ENCODE assay signal across 8 cellular contexts in the genomic region with DNA sequence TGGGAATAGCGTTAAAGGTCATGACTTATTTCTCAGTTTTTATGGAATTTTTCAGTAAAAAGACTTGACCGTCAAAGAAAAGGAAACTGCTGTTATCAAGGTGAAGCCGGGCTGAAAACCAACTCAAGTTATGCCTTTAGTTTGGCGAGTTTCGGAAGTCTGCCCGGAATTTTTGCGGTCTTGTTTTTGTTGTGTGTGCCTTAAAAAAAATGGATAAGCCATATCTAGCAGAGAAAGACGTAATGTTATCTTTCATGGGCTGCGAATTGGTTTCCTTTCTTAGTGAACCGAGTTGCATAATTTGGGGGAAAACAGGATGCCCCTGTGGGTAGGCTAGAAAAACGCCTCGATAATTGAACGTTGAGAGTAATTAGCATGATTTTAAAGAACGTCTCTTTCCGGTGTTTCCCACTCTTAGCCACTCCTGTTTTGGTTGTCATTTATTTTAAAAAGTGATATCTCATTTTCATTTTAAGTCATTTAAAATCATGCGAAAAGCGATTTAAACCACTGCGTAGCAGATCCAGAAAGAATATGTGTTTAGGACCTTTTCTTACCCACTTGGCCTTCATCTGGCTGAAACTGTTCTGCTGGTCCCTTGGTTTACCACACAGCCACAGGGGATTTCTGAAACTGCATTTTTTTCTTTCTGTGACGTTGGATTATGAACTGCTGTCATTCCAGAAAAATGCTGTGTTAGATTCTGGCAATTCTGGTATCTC. TPM values are rescaled to one million over a fixed set of nuclear protein-coding genes. Genes with fewer than 3 reads are reported as not detected.
DNase-seq lines count a peak whose midpoint lies in the region; ATAC-seq, FAIRE-seq and TF ChIP-seq lines count a peak whose summit lies in the region.

No MANE protein-coding gene starts in this region.

- peak; percentile 27 for ATAC-seq in HG02623 (IDR thresholded peaks at IDR 0.05; ENCODE audit: unreplicated experiment)
- ATAC-seq in GM21515 (IDR thresholded peaks at IDR 0.05; ENCODE audit: unreplicated experiment), result no peak

- no peak for FAIRE-seq in keratinocyte (lab: Jason Lieb, UNC)

- peaks cover 44% of the 10 kb centered on the region for H3K79me2 ChIP-seq in keratinocyte (ENCODE audit: control insufficient read depth, insufficient read depth, low read length)

- H3K4me3 ChIP-seq in GM12875 (ENCODE audit: low read depth, low read length), result peak overlapping the region; percentile 88
- peak overlapping the region; percentile 73 to 81 (median 78) for H3K4me3 ChIP-seq in keratinocyte (ENCODE audit: control insufficient read depth in 2 of 3, extremely low read depth in 1 of 3, insufficient read depth in 2 of 3, low read depth in 1 of 3, low read length in 3 of 3)

- H3K27ac ChIP-seq in RWPE1 (peak overlapping the region; percentile 90), keratinocyte (ENCODE audit: control insufficient read depth, insufficient read depth, low read length) (peak overlapping the region; percentile 94)

- TF ChIP-seq CTCF in GM12875 (IDR thresholded peaks at IDR 0.05; ENCODE audit: borderline replicate concordance, insufficient read depth, low read depth, low read length) (no peak), RWPE1 (conservative IDR thresholded peaks at IDR 0.05; ENCODE audit: low read depth) (no peak), keratinocyte (optimal IDR thresholded peaks at IDR 0.05 in 1 of 3, IDR thresholded peaks at IDR 0.05 in 1 of 3, conservative IDR thresholded peaks at IDR 0.05 in 1 of 3; ENCODE audit: extremely low read depth in 1 of 3, insufficient read depth in 2 of 3, low read length in 3 of 3) (no peak)

- peaks cover 27 to 31% of the 10 kb centered on the region in 2 experiments for H3K36me3 ChIP-seq in keratinocyte (ENCODE audit: control insufficient read depth in 2 of 2, extremely low read depth in 1 of 2, insufficient read depth in 2 of 2, low read length in 2 of 2)

- H3K4me2 ChIP-seq in keratinocyte (ENCODE audit: control insufficient read depth, extremely low read depth, insufficient read depth, low read depth, low read length), result peak overlapping the region; percentile 86

- H3K27me3 ChIP-seq in keratinocyte (ENCODE audit: control insufficient read depth, extremely low read depth, insufficient read depth, low read length), result no peaks in the 10 kb centered on the region

- H2AFZ ChIP-seq in keratinocyte (ENCODE audit: control insufficient read depth, low read length), result no peak overlapping the region

- CTCF ChIA-PET in RWPE1 (lab: Yijun Ruan, JAX), result interaction anchor here (0.7 to 1.4 kb wide), 3 partner anchors 23 to 375 kb away, joined by 4 to 7 read pairs (median 5); no protein-coding TSS in a partner anchor

- POLR2A ChIA-PET in RWPE1 (lab: Yijun Ruan, JAX; ENCODE audit: low non-redundant PET), result interaction anchor here (0.6 to 2.0 kb wide), 4 partner anchors 8 to 310 kb away, joined by 3 to 15 read pairs (median 3); no protein-coding TSS in a partner anchor

- H4K20me1 ChIP-seq in keratinocyte (ENCODE audit: control insufficient read depth, extremely low read depth, insufficient read depth, low read length), result peaks cover 7% of the 10 kb centered on the region

- peaks cover 3% of the 10 kb centered on the region for H3K9me1 ChIP-seq in keratinocyte (ENCODE audit: control insufficient read depth, extremely low read depth, insufficient read depth, low read length)

- no peak for DNase-seq in RWPE1 (ENCODE audit: low spot score)
- DNase-seq in amniotic epithelial cell (ENCODE audit: low read depth), result peak; percentile 68
- no peak for DNase-seq in keratinocyte (ENCODE audit: low read depth, low spot score)
- peak; percentile 30 to 40 (median 32) for DNase-seq in stimulated activated CD4-positive, alpha-beta T cell treated with anti-CD3 and anti-CD28 coated beads, TNF-alpha, amount 100 ng/mL, for 48 hours (ENCODE audit: low read depth in 3 of 3)
- no peak for DNase-seq in DMS79 treated with DMSO at 0.1 percent for 48 hours (lab: John Stamatoyannopoulos, UW)

- no peaks in the 10 kb centered on the region for H3K9me3 ChIP-seq in keratinocyte (ENCODE audit: control insufficient read depth, low read depth, low read length)

- H3K9ac ChIP-seq in keratinocyte (ENCODE audit: control insufficient read depth, extremely low read depth, insufficient read depth, low read length), result peak overlapping the region; percentile 96

- dilution Hi-C loops in keratinocyte (cut with MboI; ENCODE audit: extremely low pct_ligation_motif_present, low sequenced_read_pairs), result no loop called here

- H3K4me1 ChIP-seq in keratinocyte (ENCODE audit: control insufficient read depth, extremely low read depth, insufficient read depth, low read length), result peaks cover 23% of the 10 kb centered on the region

RNA-seq across cellular contexts. Expression of a gene that starts 1.2 kb away (rescaled TPM):
- polyA plus RNA-seq in keratinocyte, result 24.6 to 133 TPM (median 88.9 TPM) in 3 replicates
- 42.2 TPM for polyA plus RNA-seq in keratinocyte (2011; ENCODE audit: low read depth)
- 20.8 and 25.5 TPM in 2 replicates for polyA plus RNA-seq in keratinocyte (2011; cell fraction: cytosol; rRNA removed)
- 190 and 207 TPM in 2 replicates for polyA plus RNA-seq in keratinocyte (2011; cell fraction: nucleus; rRNA removed)
- polyA plus RNA-seq in keratinocyte (2012; ENCODE audit: low replicate concordance), result 9.0 and 40.2 TPM in 2 replicates
- polyA minus RNA-seq in keratinocyte, result 17.8 to 168 TPM (median 144 TPM) in 3 replicates
- 35.3 TPM for polyA minus RNA-seq in keratinocyte (2011; cell fraction: cytosol; rRNA and poly(A)+ RNA removed)
- 161 and 247 TPM in 2 replicates for polyA minus RNA-seq in keratinocyte (2011; cell fraction: nucleus; rRNA and poly(A)+ RNA removed)

Comparison
In these comparisons a context has a peak if more than half of its experiments do, and no peak if none do; other contexts are left out.
1. DNase-seq: peak in amniotic epithelial cell (single experiment) and stimulated activated CD4-positive, alpha-beta T cell treated with anti-CD3 and anti-CD28 coated beads, TNF-alpha, amount 100 ng/mL, for 48 hours (3 of 3); none in RWPE1 (single experiment), keratinocyte (single experiment) and DMS79 treated with DMSO at 0.1 percent for 48 hours (single experiment).